12 cellular contexts compared by ENCODE assay signal in genomic region chr17:55734128-55734781, GRCh38. TPM values are rescaled to one million over a fixed set of nuclear protein-coding genes. Genes with fewer than 3 reads are reported as not detected.
A peak's percentile ranks its signal among the peaks of the same experiment; 100 is the strongest.
DNase-seq lines count a peak whose midpoint lies in the region; ATAC-seq and TF ChIP-seq lines count a peak whose summit lies in the region.
"Had no signal": no experiment of that assay in that cellular context is flagged by ENCODE, and none has a peak within 500 bp of the region (broad histone marks: within the 10 kb centered on the region; RNA-seq: fewer than 3 reads in every experiment).

No MANE protein-coding gene starts in this region.

- H3K36me3 Mint-ChIP-seq in endodermal cell (ENCODE audit: low read depth), result no peaks in the 10 kb centered on the region
- H3K36me3 Mint-ChIP-seq: activated naive CD8-positive, alpha-beta T cell treated with anti-CD3 and anti-CD28 coated beads, Interleukin-2, amount 10 ng/mL, durations not matched to agents 7 days and 5 days had no signal

- no peaks in the 10 kb centered on the region for H3K9me3 ChIP-seq in right atrium auricular region
- H3K9me3 ChIP-seq in endodermal cell (ENCODE audit: control insufficient read depth, low read length), result no peaks in the 10 kb centered on the region
- H3K9me3 ChIP-seq in tibial nerve, result no peaks in the 10 kb centered on the region
- H3K9me3 ChIP-seq: ovary had no signal

- ATAC-seq in left ventricle myocardium superior (no peak), HG03565 (IDR thresholded peaks at IDR 0.05; ENCODE audit: unreplicated experiment) (peak; percentile 61), HG02798 (IDR thresholded peaks at IDR 0.05; ENCODE audit: poor library complexity, unreplicated experiment) (no peak)

- H3K36me3 ChIP-seq in right atrium auricular region (no peaks in the 10 kb centered on the region), endodermal cell (ENCODE audit: control insufficient read depth, insufficient read depth, low read length) (no peaks in the 10 kb centered on the region), tibial nerve (no peaks in the 10 kb centered on the region)
- H3K36me3 ChIP-seq: ovary had no signal

- no peak for TF ChIP-seq CTCF in right atrium auricular region (IDR thresholded peaks at IDR 0.05)
- TF ChIP-seq CTCF in endodermal cell (conservative IDR thresholded peaks at IDR 0.05), result no peak
- no peak for TF ChIP-seq CTCF in tibial nerve (IDR thresholded peaks at IDR 0.05)

- H3K27ac ChIP-seq in right atrium auricular region (peak overlapping the region; percentile 82 to 93), endodermal cell (ENCODE audit: low read depth, low read length) (no peak overlapping the region), tibial nerve (peak overlapping the region; percentile 22 to 94 (median 90))
- H3K27ac ChIP-seq: ovary had no signal

- H3K27me3 ChIP-seq in right atrium auricular region (no peaks in the 10 kb centered on the region), endodermal cell (ENCODE audit: control insufficient read depth, insufficient read depth, low read length, poor library complexity, severe bottlenecking) (no peaks in the 10 kb centered on the region), tibial nerve (no peaks in the 10 kb centered on the region)
- H3K27me3 ChIP-seq: ovary had no signal

- no peak overlapping the region for H3K4me3 Mint-ChIP-seq in endodermal cell
- H3K4me3 Mint-ChIP-seq: activated naive CD8-positive, alpha-beta T cell treated with anti-CD3 and anti-CD28 coated beads, Interleukin-2, amount 10 ng/mL, durations not matched to agents 7 days and 5 days had no signal

- TF ChIP-seq EP300 in tibial nerve (IDR thresholded peaks at IDR 0.05), result no peak

- intact Hi-C loops in left ventricle myocardium superior (cut with micrococcal nuclease), result no loop called here

- H3K4me3 ChIP-seq in right atrium auricular region, result no peak overlapping the region
- no peak overlapping the region for H3K4me3 ChIP-seq in endodermal cell (ENCODE audit: low read length)
- H3K4me3 ChIP-seq in tibial nerve, result no peak overlapping the region
- H3K4me3 ChIP-seq: ovary had no signal

- WGBS in endodermal cell (ENCODE audit: insufficient coverage in 1 of 2, insufficient read length in 1 of 2), 2 experiments, result 13 to 50% methylated on average over 3 to 4 of the region's 4 CpGs
- 39 to 43% methylated on average over 4 of the region's 4 CpGs for WGBS in tibial nerve, 2 donors

- H3K9ac ChIP-seq in endodermal cell (ENCODE audit: extremely low read depth, low read length, poor library complexity, severe bottlenecking), result no peak overlapping the region

- DNase-seq in right atrium auricular region (ENCODE audit: low spot score) (no peak), left ventricle myocardium superior (no peak), endodermal cell (peak; percentile 69), tibial nerve (ENCODE audit: low spot score in 2 of 2) (no peak), dedifferentiated amniotic fluid mesenchymal stem cell (ENCODE audit: extremely low spot score) (no peak), NCI-H446 treated with DMSO at 0.1 percent for 48 hours (lab: John Stamatoyannopoulos, UW) (no peak)
- DNase-seq: activated naive CD8-positive, alpha-beta T cell treated with anti-CD3 and anti-CD28 coated beads, Interleukin-2, amount 10 ng/mL, durations not matched to agents 7 days and 5 days; foreskin melanocyte; ovary; SW 1271 had no signal

- H3K9me3 Mint-ChIP-seq in endodermal cell, result no peaks in the 10 kb centered on the region
- H3K9me3 Mint-ChIP-seq: activated naive CD8-positive, alpha-beta T cell treated with anti-CD3 and anti-CD28 coated beads, Interleukin-2, amount 10 ng/mL, durations not matched to agents 7 days and 5 days had no signal

- H3K4me1 ChIP-seq in right atrium auricular region, result peaks cover 0 to 32% of the 10 kb centered on the region in 2 donors
- peaks cover 15% of the 10 kb centered on the region for H3K4me1 ChIP-seq in endodermal cell (ENCODE audit: control insufficient read depth, insufficient read depth, low read length)
- peaks cover 0 to 70% (median 31%) of the 10 kb centered on the region in 4 donors for H3K4me1 ChIP-seq in tibial nerve

- H3K27me3 Mint-ChIP-seq in endodermal cell (ENCODE audit: insufficient read depth), result no peaks in the 10 kb centered on the region

- TF ChIP-seq POLR2A in tibial nerve (IDR thresholded peaks at IDR 0.05), result no peak

- H3K4me1 Mint-ChIP-seq in endodermal cell, result peaks cover 29% of the 10 kb centered on the region

- no peak overlapping the region for H3K27ac Mint-ChIP-seq in endodermal cell
- H3K27ac Mint-ChIP-seq: activated naive CD8-positive, alpha-beta T cell treated with anti-CD3 and anti-CD28 coated beads, Interleukin-2, amount 10 ng/mL, durations not matched to agents 7 days and 5 days had no signal

RNA-seq across cellular contexts. Expression of gene TMEM100, which starts 11.6 kb away (rescaled TPM):
- total RNA-seq in right atrium auricular region (10 to 100 TPM; 18.0 to 26.1 TPM), left ventricle myocardium superior (10.9 TPM), endodermal cell (1 to 10 TPM in 1 of 2 donors, under 1 TPM in 1; 0.71 to 4.3 TPM), tibial nerve (10 to 100 TPM; 24.3 to 33.4 (median 28.9) TPM)
- polyA plus RNA-seq in endodermal cell (2013, experiment 1 of 2), result 7.9 TPM
- polyA plus RNA-seq in endodermal cell (2013, experiment 2 of 2), result 9.2 TPM
- total RNA-seq: activated naive CD8-positive, alpha-beta T cell treated with anti-CD3 and anti-CD28 coated beads, Interleukin-2, amount 10 ng/mL, durations not matched to agents 7 days and 5 days had no signal

RNA-seq across cellular contexts. Expression of gene PCTP, which starts 16.6 kb away (rescaled TPM):
- total RNA-seq in right atrium auricular region (10 to 100 TPM; 15.1 to 27.0 TPM), left ventricle myocardium superior (22.2 TPM), endodermal cell (10 to 100 TPM; 29.0 to 47.2 TPM), tibial nerve (10 to 100 TPM; 30.8 to 62.1 (median 39.7) TPM)
- polyA plus RNA-seq in endodermal cell (2013, experiment 1 of 2), result 25.4 TPM
- polyA plus RNA-seq in endodermal cell (2013, experiment 2 of 2), result 27.3 TPM
